ENCODE assay signal across 10 cellular contexts in the genomic region with DNA sequence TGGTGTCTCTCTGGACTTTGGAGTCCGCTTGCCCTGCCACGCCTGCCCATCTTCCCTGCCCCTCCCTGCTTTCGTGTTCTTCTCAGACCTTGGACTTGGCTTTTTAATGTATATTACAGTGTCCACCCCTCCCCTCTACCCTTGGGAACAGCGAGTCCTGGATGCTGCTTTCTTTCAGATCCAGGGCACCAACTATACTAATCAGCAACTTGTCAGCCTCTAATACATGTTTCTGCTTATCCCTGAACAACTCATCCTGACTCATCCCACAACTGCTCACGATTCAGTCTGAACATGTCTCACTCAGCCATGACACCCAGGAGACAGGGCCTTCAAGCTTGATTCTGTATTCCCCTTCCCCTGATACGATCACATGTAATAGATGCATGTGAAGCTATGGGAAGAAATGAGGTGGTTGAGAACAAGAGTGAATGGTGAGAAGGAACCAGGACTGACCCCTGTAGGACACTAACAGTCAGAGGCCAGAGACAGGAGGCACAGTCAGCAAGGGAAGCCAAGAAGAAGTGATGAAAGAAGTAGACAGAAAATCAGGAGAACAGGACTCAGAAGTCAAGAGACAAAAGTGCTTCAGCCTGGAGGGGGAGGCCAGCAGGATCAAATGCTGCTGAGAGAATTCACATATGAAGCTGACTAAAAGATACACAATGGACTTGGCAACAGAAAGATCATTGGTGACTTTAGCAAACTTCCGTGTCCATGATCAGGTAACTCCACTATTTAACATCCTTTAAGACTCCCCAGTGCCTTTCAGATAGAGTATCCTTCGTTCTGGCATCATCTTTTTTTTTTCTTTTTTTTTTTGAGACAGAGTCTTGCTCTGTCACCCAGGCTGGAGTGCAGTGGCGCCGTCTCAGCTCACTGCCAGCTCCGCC. TPM values are rescaled to one million over a fixed set of nuclear protein-coding genes. Genes with fewer than 3 reads are reported as not detected.
A peak's percentile ranks its signal among the peaks of the same experiment; 100 is the strongest.
DNase-seq lines count a peak whose midpoint lies in the region; ATAC-seq and TF ChIP-seq lines count a peak whose summit lies in the region.
"Had no signal": no experiment of that assay in that cellular context is flagged by ENCODE, and none has a peak within 500 bp of the region (broad histone marks: within the 10 kb centered on the region; RNA-seq: fewer than 3 reads in every experiment).

No MANE protein-coding gene starts in this region.

- H3K27me3 ChIP-seq in SJSA1 (replicated peaks) (no peaks in the 10 kb centered on the region), testis (no peaks in the 10 kb centered on the region)

- no peak overlapping the region for H3K4me2 ChIP-seq in OCI-LY7 (ENCODE audit: low read length)

- H4K20me1 ChIP-seq in OCI-LY7 (ENCODE audit: insufficient read depth, low read length): no peaks in the 10 kb centered on the region

- H3K27ac ChIP-seq in SJSA1 (peak overlapping the region; percentile 34; the same call in 1 of the 2 replicates), OCI-LY7 (ENCODE audit: low read depth, low read length, poor library complexity, severe bottlenecking) (no peak overlapping the region), testis (no peak overlapping the region)

- peaks cover 13% of the 10 kb centered on the region for H3K4me1 ChIP-seq in SJSA1 (replicated peaks)
- peaks cover under 1% of the 10 kb centered on the region for H3K4me1 ChIP-seq in OCI-LY7 (ENCODE audit: insufficient read depth, low read length, poor library complexity, severe bottlenecking)
- no peaks in the 10 kb centered on the region for H3K4me1 ChIP-seq in testis

- no peaks in the 10 kb centered on the region for H3K79me2 ChIP-seq in OCI-LY7 (ENCODE audit: insufficient read depth, low read depth, low read length)

- POLR2A ChIA-PET in OCI-LY7 (lab: Charles Lee): interaction anchor here (0.5 to 0.9 kb wide), 3 partner anchors 29 to 427 kb away, joined by 3 to 4 read pairs (median 3); no protein-coding TSS in a partner anchor

- no peak for TF ChIP-seq POLR2A in testis (IDR thresholded peaks at IDR 0.05)

- ATAC-seq in GM21619 (IDR thresholded peaks at IDR 0.05; ENCODE audit: unreplicated experiment) (peak; percentile 46), HG02588 (IDR thresholded peaks at IDR 0.05; ENCODE audit: unreplicated experiment) (no peak)

- intact Hi-C loops in OCI-LY7 (cut with micrococcal nuclease; ENCODE audit: unreplicated experiment): loop anchor here (5.0 kb wide), 1 partner anchor 65 kb away; no protein-coding TSS in a partner anchor
- intact Hi-C loops in testis (cut with DNase I; ENCODE audit: low total_unique reads): no loop called here

- no peaks in the 10 kb centered on the region for H3K9me3 ChIP-seq in SJSA1 (replicated peaks)
- H3K9me3 ChIP-seq in OCI-LY7 (ENCODE audit: low read length): no peaks in the 10 kb centered on the region
- no peaks in the 10 kb centered on the region for H3K9me3 ChIP-seq in testis

- no peaks in the 10 kb centered on the region for H3K36me3 ChIP-seq in SJSA1
- no peaks in the 10 kb centered on the region for H3K36me3 ChIP-seq in OCI-LY7 (ENCODE audit: insufficient read depth, low read length)
- H3K36me3 ChIP-seq in testis (ENCODE audit: low read depth, missing control alignments): no peaks in the 10 kb centered on the region

- WGBS in testis, 2 donors: 82 to 85% methylated on average over 11 of the region's 11 CpGs

- H3K9me2 ChIP-seq in OCI-LY7 (ENCODE audit: insufficient read depth, low read length): no peaks in the 10 kb centered on the region

- CTCF ChIA-PET in OCI-LY7 (lab: Charles Lee; ENCODE audit: unreplicated experiment): no interaction called here

- no peak overlapping the region for H3K4me3 ChIP-seq in SJSA1
- no peak overlapping the region for H3K4me3 ChIP-seq in OCI-LY7 (ENCODE audit: low read depth, low read length, poor library complexity, severe bottlenecking)
- H3K4me3 ChIP-seq in testis: no peak overlapping the region

- TF ChIP-seq CTCF in AG09319 (IDR thresholded peaks at IDR 0.05; ENCODE audit: low read depth, low read length): peak; percentile 28
- TF ChIP-seq CTCF in OCI-LY7 (conservative IDR thresholded peaks at IDR 0.05; ENCODE audit: low read length): no peak
- TF ChIP-seq CTCF in testis (IDR thresholded peaks at IDR 0.05): no peak

- H2AFZ ChIP-seq in OCI-LY7 (ENCODE audit: low read length): no peak overlapping the region

- BruUV-seq in OCI-LY7 (replicated peaks; lab: Mats Ljungman, UMichigan): no TSS peak

- DNase-seq in AG09319 (ENCODE audit: extremely low read depth, low read depth) (no peak), SJSA1 (ENCODE audit: low read depth in 1 of 2, low spot score in 2 of 2) (peak; percentile 64 to 65), glomerular visceral epithelial cell (ENCODE audit: extremely low spot score) (peak; percentile 82), ecto neural progenitor cell (ENCODE audit: low spot score) (no peak), OCI-LY7 (ENCODE audit: low spot score) (no peak), testis (no peak)
- DNase-seq: NCI-H1417 had no signal

RNA-seq across cellular contexts. Expression of gene BCL2L10, which starts 35.4 kb away (rescaled TPM):
- not detected in 2 replicates for total RNA-seq in SJSA1 (2014; rRNA removed; shearing (Covaris generic))
- not detected in 2 replicates for total RNA-seq in OCI-LY7 (2014; rRNA removed; shearing (Covaris generic))
- total RNA-seq in OCI-LY7 (2022) (not detected in 2 replicates), testis (under 1 TPM; 0.37 to 0.39 TPM)
- not detected for polyA plus RNA-seq in testis (ENCODE audit: insufficient read depth, low read depth, low replicate concordance)
- total RNA-seq: natural killer cell treated with Interleukin-12 subunit alpha and Interleukin-12 subunit beta and Interleukin-15 and Interleukin-18, amount 100 ng/mL, for 72 hours had no signal

RNA-seq across cellular contexts. Expression of gene MAPK6, which starts 58.1 kb away (rescaled TPM):
- total RNA-seq in SJSA1 (2014; rRNA removed; shearing (Covaris generic)): 26.0 and 56.9 TPM in 2 replicates
- total RNA-seq in OCI-LY7 (2014; rRNA removed; shearing (Covaris generic)): 19.8 and 25.9 TPM in 2 replicates
- total RNA-seq in OCI-LY7 (2022) (49.7 and 51.1 TPM in 2 replicates), testis (10 to 100 TPM; 50.6 to 58.8 TPM)
- 57.6 TPM for polyA plus RNA-seq in testis (ENCODE audit: insufficient read depth, low read depth, low replicate concordance)

Comparison
In these comparisons a context has a peak if more than half of its experiments do, and no peak if none do; other contexts are left out.
1. DNase-seq: peak in SJSA1 (2 of 2) and glomerular visceral epithelial cell (single experiment); none in AG09319 (single experiment), ecto neural progenitor cell (single experiment), OCI-LY7 (single experiment) and testis (single experiment).